In the genomic region with DNA sequence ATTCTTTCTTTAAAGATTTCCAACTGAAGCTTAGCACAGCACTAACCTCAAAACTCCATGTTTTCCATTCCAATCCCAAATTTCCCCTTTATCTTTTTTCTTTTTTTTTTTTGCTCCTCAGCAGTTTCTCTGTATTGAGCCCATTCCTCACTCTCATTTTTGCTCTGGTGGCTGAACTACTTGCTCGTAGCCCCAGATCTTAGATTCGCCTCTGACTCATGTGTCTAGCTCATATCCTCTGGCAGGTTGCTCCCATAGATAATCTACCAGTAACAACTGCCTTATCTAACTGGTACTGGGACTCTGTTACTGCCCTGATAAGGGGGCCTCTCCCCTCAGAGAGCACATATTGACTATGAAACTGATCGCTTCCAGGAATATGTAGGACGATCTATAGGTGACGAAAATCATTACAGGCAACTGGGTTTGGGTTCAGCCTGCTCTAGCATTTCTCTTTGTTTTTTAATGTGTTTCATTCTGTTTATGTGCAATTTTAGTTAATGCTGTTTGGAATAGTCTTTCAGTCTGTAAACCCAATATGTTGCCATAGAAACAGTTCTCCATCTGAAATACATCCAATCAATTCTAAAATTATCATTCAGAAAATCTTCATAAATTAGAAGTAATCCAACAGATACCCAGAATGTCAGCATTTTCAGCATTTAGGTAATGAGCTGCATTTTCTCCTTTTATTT, we compare ENCODE assay signal across 1 cellular context.
TF ChIP-seq lines count a peak whose summit lies in the region.

No MANE protein-coding gene starts in this region.

TF ChIP-seq in K562, 482 proteins besides CTCF, POLR2A, EP300 and RAD21 (continued from another document and continues in another):
- TF ChIP-seq, protein P1, sequence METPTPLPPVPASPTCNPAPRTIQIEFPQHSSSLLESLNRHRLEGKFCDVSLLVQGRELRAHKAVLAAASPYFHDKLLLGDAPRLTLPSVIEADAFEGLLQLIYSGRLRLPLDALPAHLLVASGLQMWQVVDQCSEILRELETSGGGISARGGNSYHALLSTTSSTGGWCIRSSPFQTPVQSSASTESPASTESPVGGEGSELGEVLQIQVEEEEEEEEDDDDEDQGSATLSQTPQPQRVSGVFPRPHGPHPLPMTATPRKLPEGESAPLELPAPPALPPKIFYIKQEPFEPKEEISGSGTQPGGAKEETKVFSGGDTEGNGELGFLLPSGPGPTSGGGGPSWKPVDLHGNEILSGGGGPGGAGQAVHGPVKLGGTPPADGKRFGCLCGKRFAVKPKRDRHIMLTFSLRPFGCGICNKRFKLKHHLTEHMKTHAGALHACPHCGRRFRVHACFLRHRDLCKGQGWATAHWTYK (CRISPR knock-in tag; IDR thresholded peaks at IDR 0.05): peak; percentile 95
- TF ChIP-seq BCL6 (CRISPR knock-in tag; IDR thresholded peaks at IDR 0.05): peak; percentile 78; the same call in 1 of the 2 replicates
- TF ChIP-seq KDM1A (IDR thresholded peaks at IDR 0.05): peak; percentile 93 to 96
- peak; percentile 97 for TF ChIP-seq JUN (IDR thresholded peaks at IDR 0.05; ENCODE audit: borderline replicate concordance, low read depth, low read length)
- no peak for TF ChIP-seq JUN (CRISPR knock-in tag; IDR thresholded peaks at IDR 0.05; ENCODE audit: borderline replicate concordance)
- TF ChIP-seq BRD4 (IDR thresholded peaks at IDR 0.05): no peak
- TF ChIP-seq, protein P2, sequence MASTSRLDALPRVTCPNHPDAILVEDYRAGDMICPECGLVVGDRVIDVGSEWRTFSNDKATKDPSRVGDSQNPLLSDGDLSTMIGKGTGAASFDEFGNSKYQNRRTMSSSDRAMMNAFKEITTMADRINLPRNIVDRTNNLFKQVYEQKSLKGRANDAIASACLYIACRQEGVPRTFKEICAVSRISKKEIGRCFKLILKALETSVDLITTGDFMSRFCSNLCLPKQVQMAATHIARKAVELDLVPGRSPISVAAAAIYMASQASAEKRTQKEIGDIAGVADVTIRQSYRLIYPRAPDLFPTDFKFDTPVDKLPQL (IDR thresholded peaks at IDR 0.05; ENCODE audit: extremely low read depth, insufficient read length): no peak
- TF ChIP-seq ATF7 (IDR thresholded peaks at IDR 0.05): peak; percentile 94
- peak; percentile 79 for TF ChIP-seq KLF1 (tag; IDR thresholded peaks at IDR 0.05)
- no peak for TF ChIP-seq RBM34 (IDR thresholded peaks at IDR 0.05; ENCODE audit: borderline replicate concordance, insufficient read depth, low read length)
- peak; percentile 97 for TF ChIP-seq FOXJ2 (tag; IDR thresholded peaks at IDR 0.05)
- TF ChIP-seq JUND (IDR thresholded peaks at IDR 0.05; ENCODE audit: borderline replicate concordance, low read depth, low read length): peak; percentile 99
- peak; percentile 98; the same call in 2 of the 3 replicates for TF ChIP-seq JUND (tag; IDR thresholded peaks at IDR 0.05; ENCODE audit: borderline replicate concordance, low read depth, low read length)
- peak in 1 of 2 experiments; percentile 63; a peak in 2 of 4 replicates for TF ChIP-seq CSDE1 (IDR thresholded peaks at IDR 0.05)
- peak; percentile 100 for TF ChIP-seq SMARCC2 (IDR thresholded peaks at IDR 0.05; ENCODE audit: low read depth)
- 0 out of 2 replicates have a peak, but pooled peaks have one; percentile 3 for TF ChIP-seq ZBTB40 (IDR thresholded peaks at IDR 0.05)
- TF ChIP-seq ZBTB40 (CRISPR knock-in tag; IDR thresholded peaks at IDR 0.05): no peak
- peak; percentile 100 for TF ChIP-seq STAT5A (IDR thresholded peaks at IDR 0.05; ENCODE audit: borderline replicate concordance, low read length)
- TF ChIP-seq ZKSCAN3 (CRISPR knock-in tag; IDR thresholded peaks at IDR 0.05): no peak
- TF ChIP-seq ZNF583 (CRISPR knock-in tag; IDR thresholded peaks at IDR 0.05): 0 out of 2 replicates have a peak, but pooled peaks have one; percentile 57
- peak; percentile 85 for TF ChIP-seq FOS (IDR thresholded peaks at IDR 0.05; ENCODE audit: extremely low read depth, insufficient read length)
- TF ChIP-seq TAF15 (IDR thresholded peaks at IDR 0.05; ENCODE audit: low read depth, low read length): no peak
- TF ChIP-seq PHB2 (IDR thresholded peaks at IDR 0.05; ENCODE audit: low read depth): peak; percentile 100
- TF ChIP-seq ETV6 (IDR thresholded peaks at IDR 0.05; ENCODE audit: borderline replicate concordance in 1 of 2, low read depth in 2 of 2, low read length in 1 of 2): peak in 1 of 2 experiments; percentile 78; a peak in 2 of 4 replicates
- no peak for TF ChIP-seq ETV6 (CRISPR knock-in tag; IDR thresholded peaks at IDR 0.05; ENCODE audit: borderline replicate concordance)
- no peak for TF ChIP-seq ATF2 (CRISPR knock-in tag; IDR thresholded peaks at IDR 0.05)
- TF ChIP-seq ZNF780A (CRISPR knock-in tag; IDR thresholded peaks at IDR 0.05): no peak
- TF ChIP-seq ZNF398 (CRISPR knock-in tag; IDR thresholded peaks at IDR 0.05): no peak
- peak; percentile 69 for TF ChIP-seq JUNB (CRISPR knock-in tag; conservative IDR thresholded peaks at IDR 0.05)
- peak in 1 of 3 experiments; percentile 87; a peak in 2 of 6 replicates for TF ChIP-seq ZBTB11 (CRISPR knock-in tag; IDR thresholded peaks at IDR 0.05)
- TF ChIP-seq, protein P3, sequence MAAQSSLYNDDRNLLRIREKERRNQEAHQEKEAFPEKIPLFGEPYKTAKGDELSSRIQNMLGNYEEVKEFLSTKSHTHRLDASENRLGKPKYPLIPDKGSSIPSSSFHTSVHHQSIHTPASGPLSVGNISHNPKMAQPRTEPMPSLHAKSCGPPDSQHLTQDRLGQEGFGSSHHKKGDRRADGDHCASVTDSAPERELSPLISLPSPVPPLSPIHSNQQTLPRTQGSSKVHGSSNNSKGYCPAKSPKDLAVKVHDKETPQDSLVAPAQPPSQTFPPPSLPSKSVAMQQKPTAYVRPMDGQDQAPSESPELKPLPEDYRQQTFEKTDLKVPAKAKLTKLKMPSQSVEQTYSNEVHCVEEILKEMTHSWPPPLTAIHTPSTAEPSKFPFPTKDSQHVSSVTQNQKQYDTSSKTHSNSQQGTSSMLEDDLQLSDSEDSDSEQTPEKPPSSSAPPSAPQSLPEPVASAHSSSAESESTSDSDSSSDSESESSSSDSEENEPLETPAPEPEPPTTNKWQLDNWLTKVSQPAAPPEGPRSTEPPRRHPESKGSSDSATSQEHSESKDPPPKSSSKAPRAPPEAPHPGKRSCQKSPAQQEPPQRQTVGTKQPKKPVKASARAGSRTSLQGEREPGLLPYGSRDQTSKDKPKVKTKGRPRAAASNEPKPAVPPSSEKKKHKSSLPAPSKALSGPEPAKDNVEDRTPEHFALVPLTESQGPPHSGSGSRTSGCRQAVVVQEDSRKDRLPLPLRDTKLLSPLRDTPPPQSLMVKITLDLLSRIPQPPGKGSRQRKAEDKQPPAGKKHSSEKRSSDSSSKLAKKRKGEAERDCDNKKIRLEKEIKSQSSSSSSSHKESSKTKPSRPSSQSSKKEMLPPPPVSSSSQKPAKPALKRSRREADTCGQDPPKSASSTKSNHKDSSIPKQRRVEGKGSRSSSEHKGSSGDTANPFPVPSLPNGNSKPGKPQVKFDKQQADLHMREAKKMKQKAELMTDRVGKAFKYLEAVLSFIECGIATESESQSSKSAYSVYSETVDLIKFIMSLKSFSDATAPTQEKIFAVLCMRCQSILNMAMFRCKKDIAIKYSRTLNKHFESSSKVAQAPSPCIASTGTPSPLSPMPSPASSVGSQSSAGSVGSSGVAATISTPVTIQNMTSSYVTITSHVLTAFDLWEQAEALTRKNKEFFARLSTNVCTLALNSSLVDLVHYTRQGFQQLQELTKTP (IDR thresholded peaks at IDR 0.05; ENCODE audit: low read depth in 1 of 2, partially characterized antibody in 2 of 2): peak in 1 of 2 experiments; percentile 97
- TF ChIP-seq ZNF766 (CRISPR knock-in tag; conservative IDR thresholded peaks at IDR 0.05): peak; percentile 96
- TF ChIP-seq KDM2B (CRISPR knock-in tag; IDR thresholded peaks at IDR 0.05): no peak
